ENCODE assay signal across 8 cellular contexts in the genomic region with DNA sequence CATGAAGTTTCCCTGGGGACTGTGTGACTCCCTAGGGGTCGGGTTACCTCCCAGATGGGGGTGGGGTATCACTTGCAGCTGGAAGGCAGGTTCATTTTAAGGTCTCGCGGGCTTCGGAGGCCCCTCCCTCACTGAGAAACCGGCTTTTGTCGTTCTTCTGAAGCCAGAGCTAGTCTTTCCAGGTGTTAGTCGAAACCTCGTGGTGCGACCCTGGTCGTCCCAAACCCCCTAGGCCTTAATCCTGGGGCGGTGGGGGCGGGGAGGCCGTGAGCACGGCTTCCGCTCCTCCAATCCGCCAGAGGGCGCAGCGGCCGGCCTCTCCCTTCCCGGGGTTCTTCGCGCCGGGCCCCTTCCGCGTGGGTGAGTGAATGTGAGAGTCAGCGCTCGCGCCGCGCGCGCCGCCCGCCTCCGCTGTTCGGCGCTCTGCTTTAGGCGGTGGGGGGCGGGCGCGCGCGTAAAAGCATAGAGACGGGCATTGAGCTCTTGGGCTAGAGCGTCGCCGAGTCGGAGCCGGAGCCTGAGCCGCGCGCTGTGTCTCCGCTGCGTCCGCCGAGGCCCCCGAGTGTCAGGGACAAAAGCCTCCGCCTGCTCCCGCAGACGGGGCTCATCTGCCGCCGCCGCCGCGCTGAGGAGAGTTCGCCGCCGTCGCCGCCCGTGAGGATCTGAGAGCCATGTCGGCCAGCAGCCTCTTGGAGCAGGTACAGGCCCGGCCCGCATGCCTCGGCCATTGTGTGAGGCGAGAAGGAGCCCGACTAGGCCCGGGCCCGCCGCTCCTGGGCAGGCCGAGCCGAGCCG. TPM values are rescaled to one million over a fixed set of nuclear protein-coding genes. Genes with fewer than 3 reads are reported as not detected.
DNase-seq lines count a peak whose midpoint lies in the region; ATAC-seq and TF ChIP-seq lines count a peak whose summit lies in the region.

A gene (plus strand): TSS at position 491 of the 795 bp plus-strand sequence. CDS start 181 bp downstream, at position 672.

- H3K4me3 ChIP-seq in muscle layer of duodenum (ENCODE audit: low read depth in 1 of 2, low read length in 2 of 2): peak within 1 kb of the TSS; percentile 89 to 94

- H3K4me1 ChIP-seq in muscle layer of duodenum (ENCODE audit: control insufficient read depth in 1 of 2, insufficient read depth in 2 of 2, low read length in 2 of 2): peaks cover 11 to 33% of the 10 kb centered on the region in 2 donors

- H3K4me3 Mint-ChIP-seq in activated T-cell treated with anti-CD3 and anti-CD28 coated beads, Interleukin-2, amount 50 U/mL, for 4 hours: peak within 1 kb of the TSS; percentile 98

- H3K27me3 Mint-ChIP-seq in activated T-cell treated with anti-CD3 and anti-CD28 coated beads, Interleukin-2, amount 50 U/mL, for 4 hours (ENCODE audit: low read depth): no peaks in the 10 kb centered on the region

- H3K36me3 ChIP-seq in muscle layer of duodenum (ENCODE audit: control insufficient read depth in 1 of 2, insufficient read depth in 2 of 2, low read length in 2 of 2): peaks cover 16 to 23% of the 10 kb centered on the region in 2 donors

- H3K4me1 Mint-ChIP-seq in activated T-cell treated with anti-CD3 and anti-CD28 coated beads, Interleukin-2, amount 50 U/mL, for 4 hours (ENCODE audit: low read depth): peaks cover 34% of the 10 kb centered on the region

- H3K27ac ChIP-seq in muscle layer of duodenum (ENCODE audit: low read length): peak within 1 kb of the TSS; percentile 94

- H3K9me3 ChIP-seq in muscle layer of duodenum (ENCODE audit: control insufficient read depth in 1 of 2, low read length in 2 of 2): no peaks in the 10 kb centered on the region

- DNase-seq in DMS53 treated with DMSO at 0.1 percent for 48 hours (lab: John Stamatoyannopoulos, UW; ENCODE audit: unreplicated experiment) (peak; percentile 94), KG1 (lab: John Stamatoyannopoulos, UW) (peak; percentile 97)
- DNase-seq in activated T-cell treated with anti-CD3 and anti-CD28 coated beads, Interleukin-2, amount 50 U/mL, for 4 hours: peak; percentile 98
- peak; percentile 96 to 98 for DNase-seq in stimulated activated CD8-positive, alpha-beta memory T cell treated with anti-CD3 and anti-CD28 coated beads, Interleukin-7, amount 100 ng/mL, for 4 hours (ENCODE audit: low read depth in 2 of 2)

- H3K27me3 ChIP-seq in muscle layer of duodenum (ENCODE audit: low read depth, low read length): no peaks in the 10 kb centered on the region

- peaks cover 21% of the 10 kb centered on the region for H3K36me3 Mint-ChIP-seq in activated T-cell treated with anti-CD3 and anti-CD28 coated beads, Interleukin-2, amount 50 U/mL, for 4 hours (ENCODE audit: insufficient read depth)

- ATAC-seq in GM21717 (IDR thresholded peaks at IDR 0.05; ENCODE audit: unreplicated experiment) (peak; percentile 78), esophagus mucosa (peak; percentile 96)
- ATAC-seq in activated T-cell treated with anti-CD3 and anti-CD28 coated beads, Interleukin-2, amount 50 U/mL, for 4 hours: peak; percentile 94 to 95

- no peaks in the 10 kb centered on the region for H3K9me3 Mint-ChIP-seq in activated T-cell treated with anti-CD3 and anti-CD28 coated beads, Interleukin-2, amount 50 U/mL, for 4 hours

TF ChIP-seq in PFSK-1, 5 proteins besides CTCF, POLR2A, EP300 and RAD21:
- TF ChIP-seq, protein P1, sequence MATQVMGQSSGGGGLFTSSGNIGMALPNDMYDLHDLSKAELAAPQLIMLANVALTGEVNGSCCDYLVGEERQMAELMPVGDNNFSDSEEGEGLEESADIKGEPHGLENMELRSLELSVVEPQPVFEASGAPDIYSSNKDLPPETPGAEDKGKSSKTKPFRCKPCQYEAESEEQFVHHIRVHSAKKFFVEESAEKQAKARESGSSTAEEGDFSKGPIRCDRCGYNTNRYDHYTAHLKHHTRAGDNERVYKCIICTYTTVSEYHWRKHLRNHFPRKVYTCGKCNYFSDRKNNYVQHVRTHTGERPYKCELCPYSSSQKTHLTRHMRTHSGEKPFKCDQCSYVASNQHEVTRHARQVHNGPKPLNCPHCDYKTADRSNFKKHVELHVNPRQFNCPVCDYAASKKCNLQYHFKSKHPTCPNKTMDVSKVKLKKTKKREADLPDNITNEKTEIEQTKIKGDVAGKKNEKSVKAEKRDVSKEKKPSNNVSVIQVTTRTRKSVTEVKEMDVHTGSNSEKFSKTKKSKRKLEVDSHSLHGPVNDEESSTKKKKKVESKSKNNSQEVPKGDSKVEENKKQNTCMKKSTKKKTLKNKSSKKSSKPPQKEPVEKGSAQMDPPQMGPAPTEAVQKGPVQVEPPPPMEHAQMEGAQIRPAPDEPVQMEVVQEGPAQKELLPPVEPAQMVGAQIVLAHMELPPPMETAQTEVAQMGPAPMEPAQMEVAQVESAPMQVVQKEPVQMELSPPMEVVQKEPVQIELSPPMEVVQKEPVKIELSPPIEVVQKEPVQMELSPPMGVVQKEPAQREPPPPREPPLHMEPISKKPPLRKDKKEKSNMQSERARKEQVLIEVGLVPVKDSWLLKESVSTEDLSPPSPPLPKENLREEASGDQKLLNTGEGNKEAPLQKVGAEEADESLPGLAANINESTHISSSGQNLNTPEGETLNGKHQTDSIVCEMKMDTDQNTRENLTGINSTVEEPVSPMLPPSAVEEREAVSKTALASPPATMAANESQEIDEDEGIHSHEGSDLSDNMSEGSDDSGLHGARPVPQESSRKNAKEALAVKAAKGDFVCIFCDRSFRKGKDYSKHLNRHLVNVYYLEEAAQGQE (IDR thresholded peaks at IDR 0.05; ENCODE audit: insufficient read depth in 1 of 2, low read depth in 2 of 2, low read length in 2 of 2): no peak
- peak; percentile 80 for TF ChIP-seq TAF1 (IDR thresholded peaks at IDR 0.05; ENCODE audit: borderline replicate concordance, insufficient read depth, low read length)
- TF ChIP-seq FOXP2 (optimal IDR thresholded peaks at IDR 0.05; ENCODE audit: borderline replicate concordance, extremely low read depth, extremely low read length, insufficient read depth): peak; percentile 79
- no peak for TF ChIP-seq SIN3A (IDR thresholded peaks at IDR 0.05; ENCODE audit: borderline replicate concordance, insufficient read depth, low read length)
- peak; percentile 35; the same call in 1 of the 2 replicates for TF ChIP-seq POLR2AphosphoS5 (IDR thresholded peaks at IDR 0.05; ENCODE audit: low read depth, low read length)

RNA-seq across cellular contexts. Expression of the gene that starts here (rescaled TPM):
- 43.3 TPM for polyA plus RNA-seq in PFSK-1 (2012; ENCODE audit: insufficient read length, low read depth)
- 100 to 1,000 TPM in 1 of 3 donors, 10 to 100 TPM in 2; 99.4 to 101 (median 99.8) TPM for total RNA-seq in activated T-cell treated with anti-CD3 and anti-CD28 coated beads, Interleukin-2, amount 50 U/mL, for 4 hours
- 61.2 TPM for total RNA-seq in esophagus mucosa

Comparison
In these comparisons a context has a peak if more than half of its experiments do, and no peak if none do; other contexts are left out.
1. Peak in every context shown above with its lines: DNase-seq, ATAC-seq, H3K4me3 ChIP-seq and H3K27ac ChIP-seq.